In the genomic region with DNA sequence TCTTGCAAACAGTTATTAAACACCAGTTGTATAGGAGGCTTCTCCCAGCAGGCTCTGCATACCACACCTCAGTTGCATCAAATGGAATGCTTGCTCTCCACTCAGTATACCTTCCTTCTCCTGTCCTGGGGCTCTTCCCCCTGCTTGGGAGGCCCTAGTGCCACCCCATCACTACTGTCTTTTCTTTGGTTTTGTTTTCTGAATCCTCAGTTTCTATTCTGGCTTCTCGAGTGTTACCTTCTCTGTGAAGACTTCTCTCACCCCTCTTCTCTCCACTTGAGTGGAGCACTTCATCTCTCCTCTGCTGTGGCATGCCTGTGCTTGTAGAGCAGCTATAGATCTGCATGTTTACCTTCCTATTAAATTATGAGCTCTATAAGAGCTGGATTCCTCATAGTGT, we compare ENCODE assay signal across 23 cellular contexts.
"Had no signal": no experiment of that assay in that cellular context is flagged by ENCODE, and none has a peak within 500 bp of the region (broad histone marks: within the 10 kb centered on the region; RNA-seq: fewer than 3 reads in every experiment).

No MANE protein-coding gene starts in this region.

- H3K27ac Mint-ChIP-seq: activated CD4-positive, alpha-beta memory T cell treated with anti-CD3 and anti-CD28 coated beads for 36 hours; activated CD4-positive, alpha-beta T cell treated with anti-CD3 and anti-CD28 coated beads, Interleukin-2, amount 10 ng/mL, durations not matched to agents 24 days and 14 days; activated naive CD4-positive, alpha-beta T cell treated with anti-CD3 and anti-CD28 coated beads, Interleukin-2, amount 10 ng/mL, durations not matched to agents 7 days and 5 days; activated naive CD8-positive, alpha-beta T cell treated with anti-CD3 and anti-CD28 coated beads, Interleukin-2, amount 10 ng/mL, durations not matched to agents 7 days and 5 days; brain; nephron had no signal

- H3K27ac ChIP-seq: ascending aorta, coronary artery, dorsolateral prefrontal cortex, gastrocnemius medialis, spleen, tibial nerve had no signal

- H3K4me1 Mint-ChIP-seq: activated CD4-positive, alpha-beta T cell treated with anti-CD3 and anti-CD28 coated beads, Interleukin-2, amount 10 ng/mL, durations not matched to agents 24 days and 14 days; activated naive CD4-positive, alpha-beta T cell treated with anti-CD3 and anti-CD28 coated beads, Interleukin-2, amount 10 ng/mL, durations not matched to agents 7 days and 5 days; activated naive CD8-positive, alpha-beta T cell treated with anti-CD3 and anti-CD28 coated beads, Interleukin-2, amount 10 ng/mL, durations not matched to agents 7 days and 5 days; brain had no signal

- DNase-seq: activated CD4-positive, alpha-beta memory T cell treated with anti-CD3 and anti-CD28 coated beads for 36 hours; activated CD4-positive, alpha-beta T cell treated with anti-CD3 and anti-CD28 coated beads, Interleukin-2, amount 10 ng/mL, durations not matched to agents 24 days and 14 days; activated CD4-positive, CD25-positive, alpha-beta regulatory T cell treated with anti-CD3 and anti-CD28 coated beads, Interleukin-2, amount 50 U/mL, for 72 hours; activated CD8-positive, alpha-beta memory T cell treated with anti-CD3 and anti-CD28 coated beads, Interleukin-2, amount 50 U/mL, for 4 hours; activated gamma-delta T cell; activated naive CD4-positive, alpha-beta T cell treated with anti-CD3 and anti-CD28 coated beads, Interleukin-2, amount 10 ng/mL, durations not matched to agents 7 days and 5 days; activated naive CD8-positive, alpha-beta T cell treated with anti-CD3 and anti-CD28 coated beads, Interleukin-2, amount 10 ng/mL, durations not matched to agents 7 days and 5 days; activated T-cell treated with anti-CD3 and anti-CD28 coated beads, Interleukin-2, amount 50 U/mL, for 1 hour; dorsolateral prefrontal cortex; effector memory CD4-positive, alpha-beta T cell; erythroblast; gastrocnemius medialis; glutamatergic neuron; left ventricle myocardium superior; posterior cingulate gyrus; right cardiac atrium; spleen; stimulated activated naive CD4-positive, alpha-beta T cell treated with Interleukin-2 at 50 U/mL for 16 hours had no signal

- H3K27me3 Mint-ChIP-seq: activated CD4-positive, alpha-beta memory T cell treated with anti-CD3 and anti-CD28 coated beads for 36 hours; activated naive CD4-positive, alpha-beta T cell treated with anti-CD3 and anti-CD28 coated beads, Interleukin-2, amount 10 ng/mL, durations not matched to agents 7 days and 5 days had no signal

- H3K4me3 ChIP-seq: ascending aorta, coronary artery, dorsolateral prefrontal cortex, gastrocnemius medialis, spleen, tibial nerve had no signal

- H3K4me1 ChIP-seq: ascending aorta, spleen had no signal

- H3K9me3 Mint-ChIP-seq: activated CD4-positive, alpha-beta memory T cell treated with anti-CD3 and anti-CD28 coated beads for 36 hours; activated CD4-positive, alpha-beta T cell treated with anti-CD3 and anti-CD28 coated beads, Interleukin-2, amount 10 ng/mL, durations not matched to agents 24 days and 14 days; activated naive CD4-positive, alpha-beta T cell treated with anti-CD3 and anti-CD28 coated beads, Interleukin-2, amount 10 ng/mL, durations not matched to agents 7 days and 5 days; activated naive CD8-positive, alpha-beta T cell treated with anti-CD3 and anti-CD28 coated beads, Interleukin-2, amount 10 ng/mL, durations not matched to agents 7 days and 5 days; nephron had no signal

- H3K4me3 Mint-ChIP-seq: activated CD4-positive, alpha-beta memory T cell treated with anti-CD3 and anti-CD28 coated beads for 36 hours; activated CD4-positive, alpha-beta T cell treated with anti-CD3 and anti-CD28 coated beads, Interleukin-2, amount 10 ng/mL, durations not matched to agents 24 days and 14 days; activated naive CD4-positive, alpha-beta T cell treated with anti-CD3 and anti-CD28 coated beads, Interleukin-2, amount 10 ng/mL, durations not matched to agents 7 days and 5 days; activated naive CD8-positive, alpha-beta T cell treated with anti-CD3 and anti-CD28 coated beads, Interleukin-2, amount 10 ng/mL, durations not matched to agents 7 days and 5 days; brain; nephron had no signal

- H3K27me3 ChIP-seq: ascending aorta, dorsolateral prefrontal cortex, gastrocnemius medialis, spleen, tibial nerve had no signal

- H3K36me3 Mint-ChIP-seq: activated CD4-positive, alpha-beta memory T cell treated with anti-CD3 and anti-CD28 coated beads for 36 hours; activated naive CD4-positive, alpha-beta T cell treated with anti-CD3 and anti-CD28 coated beads, Interleukin-2, amount 10 ng/mL, durations not matched to agents 7 days and 5 days; activated naive CD8-positive, alpha-beta T cell treated with anti-CD3 and anti-CD28 coated beads, Interleukin-2, amount 10 ng/mL, durations not matched to agents 7 days and 5 days; brain had no signal

- ATAC-seq: gastrocnemius medialis, left ventricle myocardium superior, right cardiac atrium had no signal

- H3K9me3 ChIP-seq: ascending aorta, gastrocnemius medialis, spleen, tibial nerve had no signal

- H3K36me3 ChIP-seq: ascending aorta, gastrocnemius medialis, spleen, tibial nerve had no signal
